9 cellular contexts compared by ENCODE assay signal in the genomic region with DNA sequence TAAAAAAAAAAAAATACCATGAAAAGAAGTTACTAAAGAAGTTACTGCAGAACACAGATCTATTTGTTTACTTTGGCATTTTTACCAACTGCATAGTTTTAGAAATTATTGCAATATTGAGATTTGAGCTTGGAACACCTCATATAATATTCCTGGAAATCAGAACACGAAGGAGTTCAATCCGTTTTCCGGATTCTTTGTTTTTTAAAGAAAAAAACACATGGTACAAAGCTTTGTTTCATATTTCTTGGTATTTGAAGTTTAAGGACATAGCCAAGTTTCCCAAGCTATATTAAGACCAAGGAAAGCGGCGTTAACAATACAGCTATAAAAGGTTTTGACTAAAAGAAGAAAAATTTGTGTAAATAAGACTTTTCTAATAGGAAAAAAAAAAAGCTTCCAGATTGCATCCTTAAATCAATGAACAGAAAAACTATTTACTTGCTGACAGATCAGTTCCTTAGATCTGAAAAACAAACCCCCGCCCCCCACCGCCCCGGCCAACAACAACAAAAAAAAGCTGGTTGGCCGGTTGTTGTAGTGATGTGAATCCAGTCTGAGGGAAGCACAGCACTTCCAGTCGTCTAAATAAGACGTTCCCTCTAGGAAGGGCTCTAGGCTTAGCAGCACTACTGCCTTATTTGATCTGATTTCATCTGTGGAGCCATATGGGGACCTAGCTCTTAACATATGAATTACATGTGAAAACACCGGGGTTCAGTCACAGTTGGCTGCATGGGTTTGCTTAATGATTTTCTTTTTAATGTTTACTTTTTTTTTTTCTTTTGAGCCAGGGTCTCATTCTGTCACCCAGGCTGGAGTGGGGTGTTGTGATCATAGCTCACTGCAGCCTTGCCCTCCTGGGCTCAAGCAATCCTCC. TPM values are rescaled to one million over a fixed set of nuclear protein-coding genes. Genes with fewer than 3 reads are reported as not detected.
DNase-seq lines count a peak whose midpoint lies in the region; ATAC-seq and TF ChIP-seq lines count a peak whose summit lies in the region.
"Had no signal": no experiment of that assay in that cellular context is flagged by ENCODE, and none has a peak within 500 bp of the region (broad histone marks: within the 10 kb centered on the region; RNA-seq: fewer than 3 reads in every experiment).

No MANE protein-coding gene starts in this region.

- H3K4me1 ChIP-seq in HEK293 (ENCODE audit: control insufficient read depth, insufficient read depth, low read length) (peaks cover 4% of the 10 kb centered on the region), liver (ENCODE audit: control insufficient read depth in 4 of 4, insufficient read depth in 4 of 4, low read length in 3 of 4) (peaks cover 5 to 21% (median 13%) of the 10 kb centered on the region in 4 donors), spleen (peaks cover 0 to 62% (median 34%) of the 10 kb centered on the region in 6 donors)

- intact Hi-C loops in spleen (cut with DNase I; ENCODE audit: low total_unique reads), result no loop called here

- no peak for ATAC-seq in GM18873 (IDR thresholded peaks at IDR 0.05; ENCODE audit: low FRiP score, unreplicated experiment)
- no peak for ATAC-seq in GM19035 (IDR thresholded peaks at IDR 0.05; ENCODE audit: unreplicated experiment)

- H3K27ac ChIP-seq in HEK293 (ENCODE audit: extremely low read depth, low read depth, low read length), result no peak overlapping the region
- peak overlapping the region; percentile 55 to 82 for H3K27ac ChIP-seq in liver (ENCODE audit: low read depth in 1 of 2, low read length in 2 of 2)
- peak overlapping the region in 5 of 8 donors; percentile 3 to 62 (median 44) for H3K27ac ChIP-seq in spleen

- H3K27me3 ChIP-seq in liver (ENCODE audit: control insufficient read depth in 4 of 4, insufficient read depth in 4 of 4, low read length in 3 of 4), result no peaks in the 10 kb centered on the region
- H3K27me3 ChIP-seq in spleen (replicated peaks in 1 of 7), result peaks cover 0 to 27% (median 0%) of the 10 kb centered on the region in 7 donors

- CTCF ChIA-PET in HEK293 (lab: Yijun Ruan, JAX), result interaction anchor here (0.6 to 2.7 kb wide), 35 partner anchors 8 to 1145 kb away, joined by 3 to 55 read pairs (median 4); a partner anchor contains a TSS

- TF ChIP-seq CTCF in HEK293 (tag by site-specific recombination; IDR thresholded peaks at IDR 0.05) (no peak), choroid plexus epithelial cell (conservative IDR thresholded peaks at IDR 0.05; ENCODE audit: low read depth, low read length) (no peak), liver (IDR thresholded peaks at IDR 0.05; ENCODE audit: low read depth, low read length, missing input control) (no peak), spleen (IDR thresholded peaks at IDR 0.05 in 8 of 11, conservative IDR thresholded peaks at IDR 0.05 in 3 of 11) (no peak)

- H3K36me3 ChIP-seq in HEK293 (ENCODE audit: control insufficient read depth in 2 of 2, insufficient read depth in 1 of 2, low read length in 2 of 2) (peaks cover 0 to 11% of the 10 kb centered on the region in 2 experiments; a peak in 1 of 3 replicates), liver (ENCODE audit: control insufficient read depth in 4 of 4, insufficient read depth in 3 of 4, low read depth in 1 of 4, low read length in 3 of 4) (peaks cover 0 to 3% (median under 1%) of the 10 kb centered on the region in 4 donors), spleen (peaks cover 0 to 18% (median 0%) of the 10 kb centered on the region in 6 donors)

- H3K9me3 ChIP-seq in HEK293 (ENCODE audit: control insufficient read depth, insufficient read depth, low read depth, low read length) (no peaks in the 10 kb centered on the region), liver (ENCODE audit: control insufficient read depth in 4 of 4, low read length in 3 of 4) (no peaks in the 10 kb centered on the region), spleen (no peaks in the 10 kb centered on the region)

- WGBS in liver, result 17% methylated on average over 12 of the region's 12 CpGs
- WGBS in spleen, 5 donors, result 54 to 68% (median 67%) methylated on average over 12 of the region's 12 CpGs

- TF ChIP-seq POLR2A in spleen (IDR thresholded peaks at IDR 0.05), result no peak

- no peak for TF ChIP-seq RAD21 in liver (IDR thresholded peaks at IDR 0.05)

- DNase-seq in choroid plexus epithelial cell (ENCODE audit: low read depth) (peak; percentile 79), spleen (no peak), hippocampal formation (lab: John Stamatoyannopoulos, UW) (no peak)
- DNase-seq in activated CD4-positive, alpha-beta T cell treated with anti-CD3 and anti-CD28 coated beads for 48 hours, result no peak
- DNase-seq: activated T-cell treated with anti-CD3 and anti-CD28 coated beads, Interleukin-2, amount 50 U/mL, for 1 hour had no signal

- H3K9ac ChIP-seq in liver (ENCODE audit: low read depth in 1 of 2, low read length in 2 of 2), result peak overlapping the region in 1 of 2 donors; percentile 84

- H3K4me3 ChIP-seq in HEK293 (ENCODE audit: low read depth, low read length) (no peak overlapping the region), choroid plexus epithelial cell (ENCODE audit: low read depth, low read length) (no peak overlapping the region), liver (ENCODE audit: low read depth in 1 of 3, low read length in 3 of 3) (no peak overlapping the region), spleen (peak overlapping the region in 2 of 8 donors; percentile 81 to 85)

- POLR2A ChIA-PET in HEK293 (lab: Yijun Ruan, JAX), result interaction anchor here (0.5 to 1.5 kb wide), 6 partner anchors 12 to 191 kb away, joined by 3 to 5 read pairs (median 4); no protein-coding TSS in a partner anchor

TF ChIP-seq in HEK293, 187 proteins besides CTCF, POLR2A, EP300 and RAD21:
- TF ChIP-seq, protein P1, sequence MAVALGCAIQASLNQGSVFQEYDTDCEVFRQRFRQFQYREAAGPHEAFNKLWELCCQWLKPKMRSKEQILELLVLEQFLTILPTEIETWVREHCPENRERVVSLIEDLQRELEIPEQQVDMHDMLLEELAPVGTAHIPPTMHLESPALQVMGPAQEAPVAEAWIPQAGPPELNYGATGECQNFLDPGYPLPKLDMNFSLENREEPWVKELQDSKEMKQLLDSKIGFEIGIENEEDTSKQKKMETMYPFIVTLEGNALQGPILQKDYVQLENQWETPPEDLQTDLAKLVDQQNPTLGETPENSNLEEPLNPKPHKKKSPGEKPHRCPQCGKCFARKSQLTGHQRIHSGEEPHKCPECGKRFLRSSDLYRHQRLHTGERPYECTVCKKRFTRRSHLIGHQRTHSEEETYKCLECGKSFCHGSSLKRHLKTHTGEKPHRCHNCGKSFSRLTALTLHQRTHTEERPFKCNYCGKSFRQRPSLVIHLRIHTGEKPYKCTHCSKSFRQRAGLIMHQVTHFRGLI (tag by site-specific recombination; IDR thresholded peaks at IDR 0.05), result peak; percentile 99
- TF ChIP-seq ZNF585B (tag by site-specific recombination; IDR thresholded peaks at IDR 0.05) (no peak), ZNF660 (tag by site-specific recombination; IDR thresholded peaks at IDR 0.05) (0 out of 2 replicates have a peak, but pooled peaks have one; percentile 45)
TF ChIP-seq in HEK293: peak in this region for 2.

TF ChIP-seq in liver, 16 proteins besides CTCF, POLR2A, EP300 and RAD21:
- TF ChIP-seq, protein P2, sequence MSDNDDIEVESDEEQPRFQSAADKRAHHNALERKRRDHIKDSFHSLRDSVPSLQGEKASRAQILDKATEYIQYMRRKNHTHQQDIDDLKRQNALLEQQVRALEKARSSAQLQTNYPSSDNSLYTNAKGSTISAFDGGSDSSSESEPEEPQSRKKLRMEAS (IDR thresholded peaks at IDR 0.05), result no peak
- peak; percentile 59 for TF ChIP-seq TAF1 (conservative IDR thresholded peaks at IDR 0.05)
- TF ChIP-seq HNF4G (IDR thresholded peaks at IDR 0.05), result no peak
- TF ChIP-seq, protein P3, sequence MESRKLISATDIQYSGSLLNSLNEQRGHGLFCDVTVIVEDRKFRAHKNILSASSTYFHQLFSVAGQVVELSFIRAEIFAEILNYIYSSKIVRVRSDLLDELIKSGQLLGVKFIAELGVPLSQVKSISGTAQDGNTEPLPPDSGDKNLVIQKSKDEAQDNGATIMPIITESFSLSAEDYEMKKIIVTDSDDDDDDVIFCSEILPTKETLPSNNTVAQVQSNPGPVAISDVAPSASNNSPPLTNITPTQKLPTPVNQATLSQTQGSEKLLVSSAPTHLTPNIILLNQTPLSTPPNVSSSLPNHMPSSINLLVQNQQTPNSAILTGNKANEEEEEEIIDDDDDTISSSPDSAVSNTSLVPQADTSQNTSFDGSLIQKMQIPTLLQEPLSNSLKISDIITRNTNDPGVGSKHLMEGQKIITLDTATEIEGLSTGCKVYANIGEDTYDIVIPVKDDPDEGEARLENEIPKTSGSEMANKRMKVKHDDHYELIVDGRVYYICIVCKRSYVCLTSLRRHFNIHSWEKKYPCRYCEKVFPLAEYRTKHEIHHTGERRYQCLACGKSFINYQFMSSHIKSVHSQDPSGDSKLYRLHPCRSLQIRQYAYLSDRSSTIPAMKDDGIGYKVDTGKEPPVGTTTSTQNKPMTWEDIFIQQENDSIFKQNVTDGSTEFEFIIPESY (IDR thresholded peaks at IDR 0.05), result no peak
TF ChIP-seq in liver: peak in this region for 1.

RNA-seq across cellular contexts. Expression of a gene that starts 2.5 kb away (rescaled TPM):
- 100 to 1,000 TPM in 1 of 2 donors, 10 to 100 TPM in 1; 82.6 to 634 TPM for total RNA-seq in liver
- polyA plus RNA-seq in liver, result 100 to 1,000 TPM; 114 to 207 TPM
- total RNA-seq in spleen, result 100 to 1,000 TPM in 6 of 7 donors, 10 to 100 TPM in 1; 94.3 to 309 (median 233) TPM
- 10 to 100 TPM; 32.6 to 69.0 (median 61.0) TPM for polyA plus RNA-seq in spleen
